ENCODE assay signal across 8 cellular contexts in genomic region chr2:100819365-100820345, GRCh38. TPM values are rescaled to one million over a fixed set of nuclear protein-coding genes. Genes with fewer than 3 reads are reported as not detected.
DNase-seq lines count a peak whose midpoint lies in the region; TF ChIP-seq lines count a peak whose summit lies in the region.

Gene NPAS2, plus strand, starts transcription at chr2:100820139. Its CDS starts 84,616 bp downstream, at chr2:100904755.

- peak within 1 kb of the TSS; percentile 80 for H3K27ac Mint-ChIP-seq in activated CD4-positive, alpha-beta T cell treated with anti-CD3 and anti-CD28 coated beads, Interleukin-2, amount 10 ng/mL, durations not matched to agents 24 days and 14 days

- intact Hi-C loops in activated CD4-positive, alpha-beta T cell treated with anti-CD3 and anti-CD28 coated beads, Interleukin-2, amount 10 ng/mL, durations not matched to agents 24 days and 14 days (cut with micrococcal nuclease), result no loop called here
- intact Hi-C loops in thyroid gland (cut with DNase I), result loop anchor here (10.0 kb wide), 2 partner anchors 75 to 85 kb away; no protein-coding TSS in a partner anchor

- no peaks in the 10 kb centered on the region for H3K36me3 ChIP-seq in thyroid gland

- peak within 1 kb of the TSS; percentile 74 for H3K4me3 ChIP-seq in epithelial cell of esophagus (ENCODE audit: low read length)
- peak within 1 kb of the TSS; percentile 37 to 70 (median 66) for H3K4me3 ChIP-seq in thyroid gland (replicated peaks in 1 of 3)

- H3K36me3 Mint-ChIP-seq in activated CD4-positive, alpha-beta T cell treated with anti-CD3 and anti-CD28 coated beads, Interleukin-2, amount 10 ng/mL, durations not matched to agents 24 days and 14 days (ENCODE audit: low read depth), result peaks cover 2% of the 10 kb centered on the region

- TF ChIP-seq CTCF in epithelial cell of esophagus (IDR thresholded peaks at IDR 0.05; ENCODE audit: insufficient read depth, low read depth, low read length, missing control alignments) (no peak), thyroid gland (IDR thresholded peaks at IDR 0.05) (no peak)

- 1 to 5% methylated on average over 3 to 24 of the region's 105 CpGs for WGBS in thyroid gland, 2 donors

- peaks cover 18% of the 10 kb centered on the region for H3K4me1 Mint-ChIP-seq in activated CD4-positive, alpha-beta T cell treated with anti-CD3 and anti-CD28 coated beads, Interleukin-2, amount 10 ng/mL, durations not matched to agents 24 days and 14 days

- peaks cover 47% of the 10 kb centered on the region for H3K27me3 Mint-ChIP-seq in activated CD4-positive, alpha-beta T cell treated with anti-CD3 and anti-CD28 coated beads, Interleukin-2, amount 10 ng/mL, durations not matched to agents 24 days and 14 days

- DNase-seq in NCI-H2227 (lab: John Stamatoyannopoulos, UW; ENCODE audit: unreplicated experiment), result peak; percentile 39
- no peak for DNase-seq in NCI-H2227 treated with DMSO at 0.1 percent for 48 hours (lab: John Stamatoyannopoulos, UW)
- peak; percentile 76 for DNase-seq in activated CD4-positive, alpha-beta T cell treated with anti-CD3 and anti-CD28 coated beads, Interleukin-2, amount 10 ng/mL, durations not matched to agents 24 days and 14 days
- peak; percentile 65 for DNase-seq in epithelial cell of esophagus (ENCODE audit: low read depth)
- peak; percentile 16 for DNase-seq in midbrain (lab: John Stamatoyannopoulos, UW)
- peak; percentile 44 to 58 for DNase-seq in thyroid gland
- no peak for DNase-seq in GOT3 (lab: John Stamatoyannopoulos, UW)
- no peak for DNase-seq in GDM1 (lab: John Stamatoyannopoulos, UW)

- peaks cover 8 to 14% of the 10 kb centered on the region in 2 donors for H3K4me1 ChIP-seq in thyroid gland

- peak within 1 kb of the TSS in 2 of 3 donors; percentile 81 to 87 for H3K27ac ChIP-seq in thyroid gland

- H3K4me3 Mint-ChIP-seq in activated CD4-positive, alpha-beta T cell treated with anti-CD3 and anti-CD28 coated beads, Interleukin-2, amount 10 ng/mL, durations not matched to agents 24 days and 14 days, result peak within 1 kb of the TSS; percentile 83

- no peaks in the 10 kb centered on the region for H3K9me3 ChIP-seq in thyroid gland

- TF ChIP-seq POLR2A in thyroid gland (IDR thresholded peaks at IDR 0.05), result peak in 1 of 2 donors; percentile 61

- H3K27me3 ChIP-seq in thyroid gland, result no peaks in the 10 kb centered on the region

- H3K9me3 Mint-ChIP-seq in activated CD4-positive, alpha-beta T cell treated with anti-CD3 and anti-CD28 coated beads, Interleukin-2, amount 10 ng/mL, durations not matched to agents 24 days and 14 days, result no peaks in the 10 kb centered on the region

RNA-seq across cellular contexts. Expression of gene NPAS2, which starts in this region (rescaled TPM):
- 9.1 and 10.1 TPM in 2 replicates for total RNA-seq in activated CD4-positive, alpha-beta T cell treated with anti-CD3 and anti-CD28 coated beads, Interleukin-2, amount 10 ng/mL, durations not matched to agents 24 days and 14 days
- 10 to 100 TPM; 12.7 to 22.8 (median 16.1) TPM for total RNA-seq in thyroid gland

Comparison
In these comparisons a context has a peak if more than half of its experiments do, and no peak if none do; other contexts are left out.
1. DNase-seq: peak in NCI-H2227 (single experiment), activated CD4-positive, alpha-beta T cell treated with anti-CD3 and anti-CD28 coated beads, Interleukin-2, amount 10 ng/mL, durations not matched to agents 24 days and 14 days (single experiment), epithelial cell of esophagus (single experiment), midbrain (single experiment) and thyroid gland (2 of 2); none in NCI-H2227 treated with DMSO at 0.1 percent for 48 hours (single experiment), GOT3 (single experiment) and GDM1 (single experiment).